ENCODE assay signal across 9 cellular contexts in genomic region chr12:70719672-70720420, GRCh38.
DNase-seq lines count a peak whose midpoint lies in the region; ATAC-seq and TF ChIP-seq lines count a peak whose summit lies in the region.
"Had no signal": no experiment of that assay in that cellular context is flagged by ENCODE, and none has a peak within 500 bp of the region (broad histone marks: within the 10 kb centered on the region; RNA-seq: fewer than 3 reads in every experiment).

No MANE protein-coding gene starts in this region.

- no peaks in the 10 kb centered on the region for H3K36me3 Mint-ChIP-seq in stimulated activated effector memory CD8-positive, alpha-beta T cell treated with anti-CD3 and anti-CD28 coated beads, Interleukin-12 subunit alpha, Interleukin-12 subunit beta, amount 100 ng/mL, for 72 hours

- H3K27ac Mint-ChIP-seq in stimulated activated effector memory CD8-positive, alpha-beta T cell treated with anti-CD3 and anti-CD28 coated beads, Interleukin-12 subunit alpha, Interleukin-12 subunit beta, amount 100 ng/mL, for 72 hours: no peak overlapping the region

- H3K27ac ChIP-seq in 22Rv1 (peak overlapping the region; percentile 44), SJCRH30 (no peak overlapping the region), caudate nucleus (ENCODE audit: low read depth, low read length) (no peak overlapping the region)

- TF ChIP-seq CTCF in 22Rv1 (IDR thresholded peaks at IDR 0.05): peak; percentile 97

- no peaks in the 10 kb centered on the region for H3K4me1 ChIP-seq in SJCRH30

- no peaks in the 10 kb centered on the region for H3K36me3 ChIP-seq in SJCRH30

- ATAC-seq in stimulated activated effector memory CD8-positive, alpha-beta T cell treated with anti-CD3 and anti-CD28 coated beads, Interleukin-12 subunit alpha, Interleukin-12 subunit beta, amount 100 ng/mL, for 72 hours: peak; percentile 46
- no peak for ATAC-seq in HG03571 (IDR thresholded peaks at IDR 0.05; ENCODE audit: unreplicated experiment)

- DNase-seq in GM03348 (ENCODE audit: low spot score): peak; percentile 78
- DNase-seq in HT1080 (ENCODE audit: low read depth): peak; percentile 13
- peak; percentile 33 to 64 for DNase-seq in SJCRH30
- DNase-seq in caudate nucleus (lab: John Stamatoyannopoulos, UW): peak in 50 of 61 donors; percentile 1 to 72 (median 36)
- DNase-seq in left kidney (ENCODE audit: low read depth, low spot score): peak; percentile 81
- peak; percentile 4 to 52 for DNase-seq in stimulated activated effector memory CD8-positive, alpha-beta T cell treated with anti-CD3 and anti-CD28 coated beads, Interleukin-12 subunit alpha, Interleukin-12 subunit beta, amount 100 ng/mL, for 72 hours (ENCODE audit: low spot score in 2 of 2)

- H3K4me3 ChIP-seq in SJCRH30: no peak overlapping the region
- H3K4me3 ChIP-seq: skin epidermis had no signal

- H3K27me3 ChIP-seq in SJCRH30: no peaks in the 10 kb centered on the region

- no peaks in the 10 kb centered on the region for H3K9me3 Mint-ChIP-seq in stimulated activated effector memory CD8-positive, alpha-beta T cell treated with anti-CD3 and anti-CD28 coated beads, Interleukin-12 subunit alpha, Interleukin-12 subunit beta, amount 100 ng/mL, for 72 hours

- peak overlapping the region; percentile 31 for H3K4me3 Mint-ChIP-seq in stimulated activated effector memory CD8-positive, alpha-beta T cell treated with anti-CD3 and anti-CD28 coated beads, Interleukin-12 subunit alpha, Interleukin-12 subunit beta, amount 100 ng/mL, for 72 hours

- no peaks in the 10 kb centered on the region for H3K9me3 ChIP-seq in SJCRH30 (replicated peaks)

- no peaks in the 10 kb centered on the region for H3K4me1 Mint-ChIP-seq in stimulated activated effector memory CD8-positive, alpha-beta T cell treated with anti-CD3 and anti-CD28 coated beads, Interleukin-12 subunit alpha, Interleukin-12 subunit beta, amount 100 ng/mL, for 72 hours

Comparison
In these comparisons a context has a peak if more than half of its experiments do, and no peak if none do; other contexts are left out.
1. DNase-seq: peak in every context shown above with its lines; median percentile 81 in left kidney; 78 in GM03348; 48 in SJCRH30; 36 in caudate nucleus; 28 in stimulated activated effector memory CD8-positive, alpha-beta T cell treated with anti-CD3 and anti-CD28 coated beads, Interleukin-12 subunit alpha, Interleukin-12 subunit beta, amount 100 ng/mL, for 72 hours; 13 in HT1080.